In genomic region chr12:98503593-98504367, GRCh38 we compare ENCODE assay signal across 8 cellular contexts. TPM values are rescaled to one million over a fixed set of nuclear protein-coding genes. Genes with fewer than 3 reads are reported as not detected.
DNase-seq lines count a peak whose midpoint lies in the region; ATAC-seq and TF ChIP-seq lines count a peak whose summit lies in the region.

No MANE protein-coding gene starts in this region.

- H3K27ac Mint-ChIP-seq in T-cell = peak overlapping the region; percentile 99

- peaks cover 22 to 30% (median 24%) of the 10 kb centered on the region in 3 donors for H3K4me1 Mint-ChIP-seq in T-cell

- intact Hi-C loops in left ventricle myocardium inferior (cut with micrococcal nuclease) (no loop called here), prostate gland (cut with DNase I) (loop anchor here (1.0 kb wide), 1 partner anchor 12 kb away; the partner anchor contains the start of gene TMPO)

- H3K27me3 Mint-ChIP-seq in T-cell = peaks cover 0 to 6% of the 10 kb centered on the region in 2 donors

- peak; percentile 73 for ATAC-seq in HG02852 (IDR thresholded peaks at IDR 0.05; ENCODE audit: unreplicated experiment)
- ATAC-seq in T-cell (replicated peaks in 1 of 4) = peak; percentile 85 to 93 (median 88)

- POLR2A ChIA-PET in T-cell (lab: Charles Lee) = interaction anchor here in 1 of 2 donors (0.5 to 1.0 kb wide), 2 partner anchors 11 to 77 kb away, joined by 3 read pairs; no protein-coding TSS in a partner anchor

- H3K27me3 ChIP-seq in left ventricle myocardium inferior (ENCODE audit: low read depth) (no peaks in the 10 kb centered on the region), prostate gland (replicated peaks; ENCODE audit: insufficient read depth) (no peaks in the 10 kb centered on the region)

- peaks cover 3% of the 10 kb centered on the region for H3K36me3 Mint-ChIP-seq in T-cell

- in situ Hi-C loops in GM13976 (cut with MboI; ENCODE audit: low sequenced_read_pairs, unreplicated experiment) = no loop called here

- DNase-seq in GM13976 (ENCODE audit: low spot score) = peak; percentile 86
- peak; percentile 94 for DNase-seq in NCI-H146 (lab: John Stamatoyannopoulos, UW)
- peak; percentile 87 to 95 (median 92) for DNase-seq in T-cell
- peak; percentile 75 for DNase-seq in amniotic stem cell (lab: John Stamatoyannopoulos, UW)
- peak; percentile 94 for DNase-seq in left ventricle myocardium inferior
- DNase-seq in prostate gland (ENCODE audit: low spot score) = peak; percentile 88

- TF ChIP-seq POLR2A in prostate gland (IDR thresholded peaks at IDR 0.05) = no peak

- H3K36me3 ChIP-seq in left ventricle myocardium inferior = no peaks in the 10 kb centered on the region
- H3K36me3 ChIP-seq in prostate gland = no peaks in the 10 kb centered on the region
- no peaks in the 10 kb centered on the region for H3K36me3 ChIP-seq in urinary bladder (ENCODE audit: insufficient read depth)

- H3K27ac ChIP-seq in left ventricle myocardium inferior (replicated peaks) = peak overlapping the region; percentile 99
- H3K27ac ChIP-seq in prostate gland = peak overlapping the region; percentile 94 to 96
- peak overlapping the region; percentile 87 for H3K27ac ChIP-seq in urinary bladder (ENCODE audit: low read depth)

- under 1% methylated on average over 43 of the region's 43 CpGs for WGBS in prostate gland
- WGBS in urinary bladder = under 1% methylated on average over 43 of the region's 43 CpGs

- H3K4me1 ChIP-seq in left ventricle myocardium inferior = peaks cover 9% of the 10 kb centered on the region
- H3K4me1 ChIP-seq in prostate gland (replicated peaks) = no peaks in the 10 kb centered on the region
- no peaks in the 10 kb centered on the region for H3K4me1 ChIP-seq in urinary bladder (ENCODE audit: insufficient read depth)

- CTCF ChIA-PET in T-cell (lab: Charles Lee) = interaction anchor here (0.6 to 1.1 kb wide), 5 partner anchors 11 to 151 kb away, joined by 3 to 5 read pairs (median 4); no protein-coding TSS in a partner anchor

- no peak for TF ChIP-seq CTCF in GM13976 (IDR thresholded peaks at IDR 0.05; ENCODE audit: borderline replicate concordance, control extremely low read depth, extremely low read depth, insufficient read depth, missing control alignments)
- TF ChIP-seq CTCF in left ventricle myocardium inferior (IDR thresholded peaks at IDR 0.05; ENCODE audit: borderline replicate concordance) = no peak
- TF ChIP-seq CTCF in prostate gland (IDR thresholded peaks at IDR 0.05) = no peak

- no peaks in the 10 kb centered on the region for H3K9me3 Mint-ChIP-seq in T-cell

- H3K4me3 ChIP-seq in left ventricle myocardium inferior (peak overlapping the region; percentile 72), prostate gland (peak overlapping the region; percentile 52 to 59), urinary bladder (ENCODE audit: low read depth, low read length) (peak overlapping the region; percentile 46)

- no peaks in the 10 kb centered on the region for H3K9me3 ChIP-seq in left ventricle myocardium inferior (replicated peaks)
- H3K9me3 ChIP-seq in prostate gland = no peaks in the 10 kb centered on the region

- peak overlapping the region; percentile 92 to 96 (median 92) for H3K4me3 Mint-ChIP-seq in T-cell

RNA-seq across cellular contexts. Expression of gene TMPO, which starts 11.6 kb away (rescaled TPM):
- total RNA-seq in T-cell (100 to 1,000 TPM; 101 to 143 (median 129) TPM), left ventricle myocardium inferior (16.9 TPM), prostate gland (10 to 100 TPM; 47.7 to 79.6 TPM), urinary bladder (220 TPM)
- polyA plus RNA-seq in urinary bladder = 25.5 TPM

Comparison
In these comparisons a context has a peak if more than half of its experiments do, and no peak if none do; other contexts are left out.
1. Peak in every context shown above with its lines: DNase-seq, ATAC-seq, H3K4me3 ChIP-seq and H3K27ac ChIP-seq.